15 cellular contexts compared by ENCODE assay signal in the genomic region with DNA sequence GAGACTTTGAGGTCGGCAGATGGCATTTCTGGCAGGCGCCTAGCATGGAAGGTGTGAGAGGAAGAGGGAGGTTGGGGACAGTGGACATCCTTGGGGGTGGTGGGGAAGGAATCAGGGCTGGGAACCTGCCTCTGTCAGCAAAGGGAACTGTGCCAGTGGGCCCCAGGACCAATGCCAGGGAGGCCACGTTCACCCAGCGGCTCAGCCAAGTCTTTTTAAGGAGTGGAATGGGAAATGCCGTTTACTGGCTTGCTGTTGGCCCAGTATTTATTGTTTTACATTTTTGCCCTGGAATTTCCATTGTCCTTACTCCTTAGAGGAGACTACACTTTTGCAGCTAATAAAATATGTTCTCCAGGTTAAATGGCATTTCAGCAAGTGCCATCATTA.
DNase-seq lines count a peak whose midpoint lies in the region; ATAC-seq and TF ChIP-seq lines count a peak whose summit lies in the region.
"Had no signal": no experiment of that assay in that cellular context is flagged by ENCODE, and none has a peak within 500 bp of the region (broad histone marks: within the 10 kb centered on the region; RNA-seq: fewer than 3 reads in every experiment).

No MANE protein-coding gene starts in this region.

- no peak overlapping the region for H4K91ac ChIP-seq in mesenchymal stem cell (ENCODE audit: low read length)

- H3K4me3 ChIP-seq in MG63 (no peak overlapping the region), coronary artery (peak overlapping the region; percentile 4), mesenchymal stem cell (ENCODE audit: insufficient read depth in 1 of 2, low read depth in 1 of 2, low read length in 2 of 2) (no peak overlapping the region), transverse colon (no peak overlapping the region)
- H3K4me3 ChIP-seq: mucosa of descending colon, psoas muscle, tibial nerve had no signal

- no peak overlapping the region for H3K18ac ChIP-seq in mesenchymal stem cell (ENCODE audit: low read depth in 1 of 2, low read length in 2 of 2)

- H3K79me1 ChIP-seq in mesenchymal stem cell (replicated peaks; ENCODE audit: low read length, poor library complexity, severe bottlenecking): peaks cover 2% of the 10 kb centered on the region

- H3K14ac ChIP-seq in mesenchymal stem cell (ENCODE audit: low read length in 2 of 2): no peak overlapping the region

- in situ Hi-C loops in transverse colon (cut with MboI; ENCODE audit: low pct_ligation_motif_present in 1 of 4, low pct_unique_long_range_greater_than_20kb in 1 of 4, low sequenced_read_pairs in 3 of 4): no loop called here

- H2AFZ ChIP-seq in mesenchymal stem cell (ENCODE audit: low read depth, low read length): no peak overlapping the region

- no peaks in the 10 kb centered on the region for H3K4me1 Mint-ChIP-seq in type B pancreatic cell (ENCODE audit: unreplicated experiment)
- H3K4me1 Mint-ChIP-seq: CD4-positive, alpha-beta memory T cell; immature natural killer cell had no signal

- no peak overlapping the region for H2BK15ac ChIP-seq in mesenchymal stem cell (ENCODE audit: low read depth, poor library complexity, severe bottlenecking)

- H3K27me3 ChIP-seq in MG63 (no peaks in the 10 kb centered on the region), mesenchymal stem cell (ENCODE audit: control insufficient read depth in 1 of 2, insufficient read depth in 1 of 2, low read length in 2 of 2) (no peaks in the 10 kb centered on the region), transverse colon (no peaks in the 10 kb centered on the region)
- H3K27me3 ChIP-seq: tibial nerve had no signal

- H3K9ac ChIP-seq in mesenchymal stem cell (ENCODE audit: low read length): peak overlapping the region; percentile 39

- H3K4me1 ChIP-seq in mesenchymal stem cell (ENCODE audit: control insufficient read depth, insufficient read depth, low read depth, low read length): peaks cover 4% of the 10 kb centered on the region
- peaks cover 7 to 17% (median 9%) of the 10 kb centered on the region in 4 donors for H3K4me1 ChIP-seq in transverse colon

- DNase-seq in MG63: peak; percentile 73
- no peak for DNase-seq in coronary artery (ENCODE audit: low spot score)
- DNase-seq in mesenchymal stem cell: no peak
- DNase-seq in transverse colon: peak; percentile 21
- DNase-seq in NCI-H748 (lab: John Stamatoyannopoulos, UW; ENCODE audit: unreplicated experiment): no peak
- no peak for DNase-seq in type B pancreatic cell (ENCODE audit: extremely low spot score, unreplicated experiment)
- DNase-seq: activated T-cell treated with anti-CD3 and anti-CD28 coated beads, Interleukin-2, amount 50 U/mL, for 48 hours; CD4-positive, alpha-beta memory T cell; effector CD4-positive, alpha-beta T cell; immature natural killer cell; mucosa of descending colon; NCI-H1105 had no signal

- no peak overlapping the region for H3K4me3 Mint-ChIP-seq in type B pancreatic cell
- H3K4me3 Mint-ChIP-seq: CD4-positive, alpha-beta memory T cell; immature natural killer cell had no signal

- WGBS in mesenchymal stem cell: 79% methylated on average over 3 of the region's 5 CpGs
- WGBS in transverse colon (ENCODE audit: low coverage in 1 of 2), 2 donors: 69 to 73% methylated on average over 2 to 5 of the region's 5 CpGs

- H3K9me3 ChIP-seq in MG63: no peaks in the 10 kb centered on the region
- peaks cover 6% of the 10 kb centered on the region for H3K9me3 ChIP-seq in mesenchymal stem cell (ENCODE audit: control insufficient read depth, low read length)
- H3K9me3 ChIP-seq in transverse colon: no peaks in the 10 kb centered on the region
- H3K9me3 ChIP-seq: mucosa of descending colon, psoas muscle had no signal

- no peak overlapping the region for H4K8ac ChIP-seq in mesenchymal stem cell (ENCODE audit: low read length)

- no peaks in the 10 kb centered on the region for H3K27me3 Mint-ChIP-seq in type B pancreatic cell

- H2BK120ac ChIP-seq in mesenchymal stem cell (ENCODE audit: low read depth, low read length): no peak overlapping the region

- TF ChIP-seq EP300 in transverse colon (IDR thresholded peaks at IDR 0.05; ENCODE audit: low read depth): peak; percentile 5

- H3K27ac ChIP-seq in coronary artery: peak overlapping the region; percentile 57 to 66
- H3K27ac ChIP-seq in mesenchymal stem cell (ENCODE audit: low read length, poor library complexity, severe bottlenecking): no peak overlapping the region
- H3K27ac ChIP-seq in transverse colon: peak overlapping the region; percentile 51 to 81 (median 68)
- H3K27ac ChIP-seq: psoas muscle had no signal

- ATAC-seq in GM19328 (IDR thresholded peaks at IDR 0.05; ENCODE audit: unreplicated experiment): no peak

- H3K4ac ChIP-seq in mesenchymal stem cell (ENCODE audit: low read depth in 1 of 2, low read length in 2 of 2): no peak overlapping the region

- no peak overlapping the region for H3K23ac ChIP-seq in mesenchymal stem cell (ENCODE audit: low read length in 2 of 2)

- H2AK5ac ChIP-seq in mesenchymal stem cell (ENCODE audit: low read length, severe bottlenecking): no peak overlapping the region

- H3K4me2 ChIP-seq in mesenchymal stem cell (ENCODE audit: low read length, poor library complexity, severe bottlenecking): no peak overlapping the region

- H3K36me3 ChIP-seq in MG63 (no peaks in the 10 kb centered on the region), mesenchymal stem cell (ENCODE audit: control insufficient read depth in 1 of 2, insufficient read depth in 2 of 2, low read depth in 1 of 2, low read length in 2 of 2) (no peaks in the 10 kb centered on the region), transverse colon (no peaks in the 10 kb centered on the region)
- H3K36me3 ChIP-seq: tibial nerve had no signal

- no peak overlapping the region for H3K27ac Mint-ChIP-seq in type B pancreatic cell
- H3K27ac Mint-ChIP-seq: CD4-positive, alpha-beta memory T cell; immature natural killer cell had no signal

- intact Hi-C loops in transverse colon (cut with DNase I; ENCODE audit: low total_unique reads): no loop called here

- H3K36me3 Mint-ChIP-seq in type B pancreatic cell: no peaks in the 10 kb centered on the region
- H3K36me3 Mint-ChIP-seq: CD4-positive, alpha-beta memory T cell; immature natural killer cell had no signal

- no peak overlapping the region for H2BK5ac ChIP-seq in mesenchymal stem cell (ENCODE audit: low read depth, low read length, poor library complexity, severe bottlenecking)

- TF ChIP-seq POLR2A in transverse colon (IDR thresholded peaks at IDR 0.05): no peak

- H3K9me3 Mint-ChIP-seq in type B pancreatic cell: no peaks in the 10 kb centered on the region
- H3K9me3 Mint-ChIP-seq: immature natural killer cell had no signal

- TF ChIP-seq CTCF in coronary artery (IDR thresholded peaks at IDR 0.05): no peak
- TF ChIP-seq CTCF in transverse colon (IDR thresholded peaks at IDR 0.05): no peak
- TF ChIP-seq CTCF in type B pancreatic cell (conservative IDR thresholded peaks at IDR 0.05): no peak

- H2BK12ac ChIP-seq in mesenchymal stem cell (ENCODE audit: low read length in 2 of 2): no peak overlapping the region

Comparison
In these comparisons a context has a peak if more than half of its experiments do, and no peak if none do; other contexts are left out.
1. DNase-seq: peak in MG63 (single experiment) and transverse colon (single experiment); none in coronary artery (single experiment), mesenchymal stem cell (single experiment), NCI-H748 (single experiment) and type B pancreatic cell (single experiment).